6 cellular contexts compared by ENCODE assay signal in the genomic region with DNA sequence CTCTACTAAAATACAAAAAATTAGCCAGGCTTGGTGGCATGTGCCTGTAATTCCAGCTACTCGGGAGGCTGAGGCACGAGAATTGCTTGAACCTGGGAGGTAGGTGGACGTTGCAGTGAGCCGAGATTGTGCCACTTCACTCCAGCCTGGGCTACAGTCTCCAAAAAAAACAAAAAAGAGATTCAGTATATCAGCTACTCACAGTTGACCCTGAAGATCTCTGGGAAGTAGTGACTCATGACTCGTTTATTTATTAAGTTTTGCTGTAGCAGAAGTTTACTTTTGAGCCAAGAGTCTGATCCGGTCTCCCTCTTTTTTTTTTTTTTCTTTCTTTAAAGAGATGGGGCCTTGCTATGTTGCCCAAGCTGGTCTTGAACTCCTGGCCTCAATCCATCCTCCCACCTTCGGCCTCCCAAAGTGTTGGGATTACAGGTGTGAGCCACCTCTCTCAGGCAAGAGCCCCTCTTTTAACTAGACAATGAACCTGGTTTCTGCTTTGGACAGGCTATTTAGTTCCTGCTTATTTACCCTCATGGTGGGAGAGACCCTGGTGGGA. TPM values are rescaled to one million over a fixed set of nuclear protein-coding genes. Genes with fewer than 3 reads are reported as not detected.
DNase-seq lines count a peak whose midpoint lies in the region; TF ChIP-seq lines count a peak whose summit lies in the region.

No MANE protein-coding gene starts in this region.

- H3K27me3 Mint-ChIP-seq in activated CD4-positive, alpha-beta T cell treated with anti-CD3 and anti-CD28 coated beads, Interleukin-2, amount 10 ng/mL, durations not matched to agents 7 days and 5 days, result no peaks in the 10 kb centered on the region

- no peaks in the 10 kb centered on the region for H3K9me3 Mint-ChIP-seq in activated CD4-positive, alpha-beta T cell treated with anti-CD3 and anti-CD28 coated beads, Interleukin-2, amount 10 ng/mL, durations not matched to agents 7 days and 5 days

- WGBS in tibial nerve, 2 donors, result 23 to 33% methylated on average over 7 of the region's 7 CpGs

- H3K36me3 Mint-ChIP-seq in activated CD4-positive, alpha-beta T cell treated with anti-CD3 and anti-CD28 coated beads, Interleukin-2, amount 10 ng/mL, durations not matched to agents 7 days and 5 days (ENCODE audit: low read depth), result peaks cover 28% of the 10 kb centered on the region

- CTCF ChIA-PET in activated CD4-positive, alpha-beta T cell treated with anti-CD3 and anti-CD28 coated beads, Interleukin-2, amount 10 ng/mL, durations not matched to agents 7 days and 5 days (lab: Charles Lee), result interaction anchor here (0.6 to 7.2 kb wide), 9 partner anchors 8 to 277 kb away, joined by 3 to 39 read pairs (median 4); a partner anchor contains a TSS

- H3K27ac Mint-ChIP-seq in activated CD4-positive, alpha-beta T cell treated with anti-CD3 and anti-CD28 coated beads, Interleukin-2, amount 10 ng/mL, durations not matched to agents 7 days and 5 days, result peak overlapping the region; percentile 74

- TF ChIP-seq EP300 in tibial nerve (IDR thresholded peaks at IDR 0.05), result no peak

- peak overlapping the region; percentile 56 for H3K4me3 ChIP-seq in fibroblast of the aortic adventitia (ENCODE audit: low read depth, low read length)
- H3K4me3 ChIP-seq in tibial nerve, result no peak overlapping the region

- POLR2A ChIA-PET in activated CD4-positive, alpha-beta T cell treated with anti-CD3 and anti-CD28 coated beads, Interleukin-2, amount 10 ng/mL, durations not matched to agents 7 days and 5 days (lab: Charles Lee), result no interaction called here

- DNase-seq in activated CD4-positive, alpha-beta T cell treated with anti-CD3 and anti-CD28 coated beads, Interleukin-2, amount 10 ng/mL, durations not matched to agents 7 days and 5 days, result no peak
- no peak for DNase-seq in activated CD4-positive, alpha-beta T cell treated with anti-CD3 and anti-CD28 coated beads for 4 hours
- DNase-seq in fibroblast of the aortic adventitia (ENCODE audit: low read depth) (peak; percentile 90), tibial nerve (ENCODE audit: low spot score in 2 of 2) (no peak), T-helper 9 cell (no peak), 8988T (no peak)

- peaks cover 0 to 81% (median 55%) of the 10 kb centered on the region in 4 donors for H3K4me1 ChIP-seq in tibial nerve

- TF ChIP-seq POLR2A in tibial nerve (IDR thresholded peaks at IDR 0.05), result no peak

- H3K36me3 ChIP-seq in tibial nerve, result peaks cover 0 to 2% (median 0%) of the 10 kb centered on the region in 3 donors

- peak overlapping the region; percentile 26 for H3K4me3 Mint-ChIP-seq in activated CD4-positive, alpha-beta T cell treated with anti-CD3 and anti-CD28 coated beads, Interleukin-2, amount 10 ng/mL, durations not matched to agents 7 days and 5 days

- no peaks in the 10 kb centered on the region for H3K9me3 ChIP-seq in tibial nerve

- no peak for TF ChIP-seq CTCF in fibroblast of the aortic adventitia (IDR thresholded peaks at IDR 0.05; ENCODE audit: insufficient read depth, low read length)
- no peak for TF ChIP-seq CTCF in tibial nerve (IDR thresholded peaks at IDR 0.05)

- no peaks in the 10 kb centered on the region for H3K27me3 ChIP-seq in tibial nerve

- peak overlapping the region in 3 of 4 donors; percentile 64 to 90 (median 84) for H3K27ac ChIP-seq in tibial nerve

- H3K4me1 Mint-ChIP-seq in activated CD4-positive, alpha-beta T cell treated with anti-CD3 and anti-CD28 coated beads, Interleukin-2, amount 10 ng/mL, durations not matched to agents 7 days and 5 days, result peaks cover 72% of the 10 kb centered on the region

RNA-seq across cellular contexts. Expression of a gene that starts 4.4 kb away (rescaled TPM):
- total RNA-seq in activated CD4-positive, alpha-beta T cell treated with anti-CD3 and anti-CD28 coated beads, Interleukin-2, amount 10 ng/mL, durations not matched to agents 7 days and 5 days, result 100 to 1,000 TPM; 177 to 187 TPM
- total RNA-seq in fibroblast of the aortic adventitia (ENCODE audit: low replicate concordance) (202 and 275 TPM in 2 replicates), tibial nerve (100 to 1,000 TPM; 113 to 247 (median 177) TPM)

RNA-seq across cellular contexts. Expression of a gene that starts 8.7 kb away (rescaled TPM):
- total RNA-seq in activated CD4-positive, alpha-beta T cell treated with anti-CD3 and anti-CD28 coated beads, Interleukin-2, amount 10 ng/mL, durations not matched to agents 7 days and 5 days, result 10 to 100 TPM; 26.8 to 29.6 TPM
- total RNA-seq in fibroblast of the aortic adventitia (ENCODE audit: low replicate concordance), result 23.4 and 61.2 TPM in 2 replicates
- 10 to 100 TPM; 40.8 to 70.7 (median 61.0) TPM for total RNA-seq in tibial nerve

RNA-seq across cellular contexts. Expression of a gene that starts 12.7 kb away (rescaled TPM):
- 1 to 10 TPM in 1 of 2 experiments, under 1 TPM in 1; 0.98 to 1.3 TPM for total RNA-seq in activated CD4-positive, alpha-beta T cell treated with anti-CD3 and anti-CD28 coated beads, Interleukin-2, amount 10 ng/mL, durations not matched to agents 7 days and 5 days
- 7.7 and 32.0 TPM in 2 replicates for total RNA-seq in fibroblast of the aortic adventitia (ENCODE audit: low replicate concordance)
- 10 to 100 TPM; 10.0 to 28.4 (median 18.5) TPM for total RNA-seq in tibial nerve

RNA-seq across cellular contexts. Expression of a gene that starts 18.3 kb away (rescaled TPM):
- total RNA-seq in activated CD4-positive, alpha-beta T cell treated with anti-CD3 and anti-CD28 coated beads, Interleukin-2, amount 10 ng/mL, durations not matched to agents 7 days and 5 days, result 100 to 1,000 TPM; 528 to 590 TPM
- total RNA-seq in fibroblast of the aortic adventitia (ENCODE audit: low replicate concordance), result 74.0 and 159 TPM in 2 replicates
- total RNA-seq in tibial nerve, result 10 to 100 TPM; 40.0 to 75.9 (median 62.0) TPM

RNA-seq across cellular contexts. Expression of a gene that starts 34.1 kb away (rescaled TPM):
- total RNA-seq in activated CD4-positive, alpha-beta T cell treated with anti-CD3 and anti-CD28 coated beads, Interleukin-2, amount 10 ng/mL, durations not matched to agents 7 days and 5 days, result 100 to 1,000 TPM; 244 to 253 TPM
- total RNA-seq in fibroblast of the aortic adventitia (ENCODE audit: low replicate concordance) (7.2 and 52.4 TPM in 2 replicates), tibial nerve (10 to 100 TPM; 19.9 to 42.8 (median 40.5) TPM)
